Comparison of ENCODE assay signal across 9 cellular contexts in genomic region chr6:64266351-64266821, GRCh38.
DNase-seq lines count a peak whose midpoint lies in the region; ATAC-seq and TF ChIP-seq lines count a peak whose summit lies in the region.
"Had no signal": no experiment of that assay in that cellular context is flagged by ENCODE, and none has a peak within 500 bp of the region (broad histone marks: within the 10 kb centered on the region; RNA-seq: fewer than 3 reads in every experiment).

No MANE protein-coding gene starts in this region.

- DNase-seq in GM06990 (ENCODE audit: extremely low read depth, insufficient read length) (peak; percentile 66), amniotic stem cell (lab: John Stamatoyannopoulos, UW) (no peak), left lobe of liver (ENCODE audit: low spot score) (no peak), hypothalamus (lab: John Stamatoyannopoulos, UW) (no peak)
- DNase-seq in activated T-cell treated with anti-CD3 and anti-CD28 coated beads, Interleukin-2, amount 50 U/mL, for 1 hour, result no peak
- DNase-seq: upper lobe of left lung had no signal

- no peaks in the 10 kb centered on the region for H3K36me3 ChIP-seq in GM06990 (ENCODE audit: control insufficient read depth, insufficient read depth, low read length)
- H3K36me3 ChIP-seq: upper lobe of left lung had no signal

- H3K27me3 ChIP-seq in GM06990 (replicated peaks; ENCODE audit: control insufficient read depth, insufficient read depth, low read length), result no peaks in the 10 kb centered on the region
- H3K27me3 ChIP-seq: upper lobe of left lung had no signal

- peak; percentile 82 for ATAC-seq in GM19397 (IDR thresholded peaks at IDR 0.05; ENCODE audit: unreplicated experiment)
- peak; percentile 82 for ATAC-seq in HG02852 (IDR thresholded peaks at IDR 0.05; ENCODE audit: unreplicated experiment)
- peak; percentile 85 for ATAC-seq in HG03565 (IDR thresholded peaks at IDR 0.05; ENCODE audit: unreplicated experiment)
- no peak for ATAC-seq in left lobe of liver

- H3K4me3 ChIP-seq in GM06990 (replicated peaks; ENCODE audit: low read depth, low read length), result no peak overlapping the region
- H3K4me3 ChIP-seq: upper lobe of left lung had no signal

- no peak for TF ChIP-seq CTCF in GM06990 (IDR thresholded peaks at IDR 0.05; ENCODE audit: insufficient read depth, low read length, poor library complexity, severe bottlenecking)
